In the genomic region with DNA sequence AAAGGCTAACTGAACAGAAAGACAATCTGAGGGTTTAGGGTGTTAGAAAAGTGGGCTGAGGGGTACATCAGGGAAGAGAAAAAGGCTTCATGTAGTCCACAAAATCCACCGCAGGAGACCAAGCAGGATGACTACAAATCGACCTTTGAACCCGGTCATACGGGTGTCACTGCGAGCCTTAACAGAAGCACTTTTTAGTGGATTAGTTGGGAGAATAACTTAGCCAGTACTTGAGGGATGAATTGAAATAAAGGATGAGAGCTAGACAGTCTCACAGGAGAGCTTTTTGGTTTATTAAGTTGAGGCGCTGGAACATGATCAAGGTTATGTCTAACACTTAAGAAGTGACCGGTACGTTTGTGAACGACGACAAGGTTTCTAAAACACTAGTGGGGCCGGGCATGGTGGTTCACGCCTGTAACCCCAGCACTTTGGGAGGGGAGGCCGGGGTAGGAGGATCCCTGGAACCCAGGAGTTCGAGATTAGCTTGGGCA, we compare ENCODE assay signal across 1 cellular context.
TF ChIP-seq lines count a peak whose summit lies in the region.

No MANE protein-coding gene starts in this region.

TF ChIP-seq in H1, 55 proteins besides CTCF, POLR2A, EP300 and RAD21 (continued from another document):
- TF ChIP-seq YY1 (IDR thresholded peaks at IDR 0.05; ENCODE audit: low read depth, low read length) (no peak), HDAC2 (IDR thresholded peaks at IDR 0.05; ENCODE audit: borderline replicate concordance in 1 of 2, low read depth in 2 of 2, low read length in 2 of 2) (no peak)
